ENCODE assay signal across 8 cellular contexts in genomic region chr10:125822878-125823662, GRCh38. TPM values are rescaled to one million over a fixed set of nuclear protein-coding genes. Genes with fewer than 3 reads are reported as not detected.
DNase-seq lines count a peak whose midpoint lies in the region; ATAC-seq and TF ChIP-seq lines count a peak whose summit lies in the region.

Gene BCCIP, plus strand, starts transcription at chr10:125823546. Its CDS starts 12 bp downstream, at chr10:125823558.
Gene UROS, minus strand, starts transcription at chr10:125823258. Its CDS starts 6,759 bp downstream, at chr10:125816499.

- DNase-seq in COR-L47 (lab: John Stamatoyannopoulos, UW) (peak; percentile 73), HUDEP-2 (lab: John Stamatoyannopoulos, UW; ENCODE audit: unreplicated experiment in 76 of 76) (peak in 75 of 76 experiments; percentile 49 to 94 (median 83)), NOMO-1 treated with dmso at 0.1 percent for 144 hours (lab: John Stamatoyannopoulos, UW; ENCODE audit: unreplicated experiment) (peak; percentile 93), endodermal cell (peak; percentile 93), mesenteric fat pad (ENCODE audit: low spot score) (peak; percentile 96)
- DNase-seq in activated CD8-positive, alpha-beta memory T cell treated with anti-CD3 and anti-CD28 coated beads for 48 hours (ENCODE audit: low read depth in 2 of 3, low spot score in 2 of 3) = peak; percentile 78 to 85 (median 82)
- DNase-seq in stimulated activated CD8-positive, alpha-beta memory T cell treated with anti-CD3 and anti-CD28 coated beads, Interleukin-15, amount 100 ng/mL, for 1 hour (ENCODE audit: low read depth) = peak; percentile 82

- peak; percentile 72 for ATAC-seq in GM21390 (IDR thresholded peaks at IDR 0.05; ENCODE audit: unreplicated experiment)

- peaks cover 34% of the 10 kb centered on the region for H3K4me1 Mint-ChIP-seq in endodermal cell

- H3K4me3 ChIP-seq in endodermal cell (ENCODE audit: low read length) = peak within 1 kb of the TSS; percentile 97

- H3K4me3 Mint-ChIP-seq in endodermal cell = no peak within 1 kb of the TSS

- H3K27me3 Mint-ChIP-seq in endodermal cell (ENCODE audit: insufficient read depth) = no peaks in the 10 kb centered on the region

- no peaks in the 10 kb centered on the region for H3K9me3 Mint-ChIP-seq in endodermal cell

- no peak within 1 kb of the TSS for H3K27ac Mint-ChIP-seq in endodermal cell

- TF ChIP-seq CTCF in endodermal cell (conservative IDR thresholded peaks at IDR 0.05) = no peak

- H3K9me3 ChIP-seq in endodermal cell (ENCODE audit: control insufficient read depth, low read length) = no peaks in the 10 kb centered on the region

- 0% methylated on average over 43 to 74 of the region's 74 CpGs for WGBS in endodermal cell (ENCODE audit: insufficient coverage in 1 of 2, insufficient read length in 1 of 2), 2 experiments

- peaks cover 14% of the 10 kb centered on the region for H3K36me3 Mint-ChIP-seq in endodermal cell (ENCODE audit: low read depth)

- H3K9ac ChIP-seq in endodermal cell (ENCODE audit: extremely low read depth, low read length, poor library complexity, severe bottlenecking) = peak within 1 kb of the TSS; percentile 79

- peak within 1 kb of the TSS; percentile 95 for H3K27ac ChIP-seq in endodermal cell (ENCODE audit: low read depth, low read length)

- no peaks in the 10 kb centered on the region for H3K27me3 ChIP-seq in endodermal cell (ENCODE audit: control insufficient read depth, insufficient read depth, low read length, poor library complexity, severe bottlenecking)

- no peaks in the 10 kb centered on the region for H3K4me1 ChIP-seq in endodermal cell (ENCODE audit: control insufficient read depth, insufficient read depth, low read length)

- peaks cover 26% of the 10 kb centered on the region for H3K36me3 ChIP-seq in endodermal cell (ENCODE audit: control insufficient read depth, insufficient read depth, low read length)

RNA-seq across cellular contexts. Expression of gene BCCIP, which starts in this region (rescaled TPM):
- 10 to 100 TPM; 84.4 to 93.8 TPM for total RNA-seq in endodermal cell
- 78.1 TPM for polyA plus RNA-seq in endodermal cell (2013, experiment 1 of 2)
- polyA plus RNA-seq in endodermal cell (2013, experiment 2 of 2) = 69.6 TPM
- 57.7 TPM for total RNA-seq in mesenteric fat pad

RNA-seq across cellular contexts. Expression of gene UROS, which starts in this region (rescaled TPM):
- total RNA-seq in endodermal cell = 10 to 100 TPM; 49.2 to 69.4 TPM
- 39.2 TPM for polyA plus RNA-seq in endodermal cell (2013, experiment 1 of 2)
- 35.6 TPM for polyA plus RNA-seq in endodermal cell (2013, experiment 2 of 2)
- 50.6 TPM for total RNA-seq in mesenteric fat pad

Comparison
In these comparisons a context has a peak if more than half of its experiments do, and no peak if none do; other contexts are left out.
1. Peak in every context shown above with its lines: DNase-seq, ATAC-seq, H3K4me3 ChIP-seq and H3K27ac ChIP-seq.